1 cellular context compared by ENCODE assay signal in the genomic region with DNA sequence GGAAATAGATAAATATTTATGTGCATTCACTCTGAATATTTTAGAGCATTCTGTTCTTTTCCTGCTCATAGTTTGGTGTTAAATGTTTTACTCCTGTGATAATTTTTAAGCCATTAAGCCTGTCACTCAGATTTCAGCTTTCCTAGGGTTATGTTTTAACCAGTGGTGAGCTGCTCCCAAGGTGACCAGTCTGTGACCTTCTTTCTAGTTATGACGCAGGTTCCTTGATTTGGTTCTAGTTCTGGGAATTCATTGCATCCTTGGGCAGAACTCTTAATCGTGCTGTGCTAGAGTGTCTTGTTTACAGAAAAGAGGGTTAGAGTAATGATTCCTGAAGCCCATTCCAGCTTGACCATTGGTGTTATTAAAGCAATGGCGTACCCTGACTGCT.
TF ChIP-seq lines count a peak whose summit lies in the region.

No MANE protein-coding gene starts in this region.

TF ChIP-seq in SK-N-SH, 30 proteins besides CTCF, POLR2A, EP300 and RAD21 (continued from another document):
- TF ChIP-seq NFIC (IDR thresholded peaks at IDR 0.05; ENCODE audit: borderline replicate concordance) (no peak), RXRA (IDR thresholded peaks at IDR 0.05; ENCODE audit: borderline replicate concordance, low read depth) (no peak), SIN3A (IDR thresholded peaks at IDR 0.05; ENCODE audit: borderline replicate concordance, low read depth, low read length) (no peak), POLR2AphosphoS5 (IDR thresholded peaks at IDR 0.05; ENCODE audit: low read depth, low read length) (no peak), NRF1 (IDR thresholded peaks at IDR 0.05; ENCODE audit: low read depth, low read length) (no peak), SMC3 (IDR thresholded peaks at IDR 0.05; ENCODE audit: low read depth, low read length) (no peak), GABPA (IDR thresholded peaks at IDR 0.05; ENCODE audit: low read depth) (no peak), FOXJ3 (CRISPR knock-in tag; IDR thresholded peaks at IDR 0.05) (no peak)
- TF ChIP-seq, protein P1, sequence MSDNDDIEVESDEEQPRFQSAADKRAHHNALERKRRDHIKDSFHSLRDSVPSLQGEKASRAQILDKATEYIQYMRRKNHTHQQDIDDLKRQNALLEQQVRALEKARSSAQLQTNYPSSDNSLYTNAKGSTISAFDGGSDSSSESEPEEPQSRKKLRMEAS (IDR thresholded peaks at IDR 0.05; ENCODE audit: low read depth), result no peak
- TF ChIP-seq, protein P2, sequence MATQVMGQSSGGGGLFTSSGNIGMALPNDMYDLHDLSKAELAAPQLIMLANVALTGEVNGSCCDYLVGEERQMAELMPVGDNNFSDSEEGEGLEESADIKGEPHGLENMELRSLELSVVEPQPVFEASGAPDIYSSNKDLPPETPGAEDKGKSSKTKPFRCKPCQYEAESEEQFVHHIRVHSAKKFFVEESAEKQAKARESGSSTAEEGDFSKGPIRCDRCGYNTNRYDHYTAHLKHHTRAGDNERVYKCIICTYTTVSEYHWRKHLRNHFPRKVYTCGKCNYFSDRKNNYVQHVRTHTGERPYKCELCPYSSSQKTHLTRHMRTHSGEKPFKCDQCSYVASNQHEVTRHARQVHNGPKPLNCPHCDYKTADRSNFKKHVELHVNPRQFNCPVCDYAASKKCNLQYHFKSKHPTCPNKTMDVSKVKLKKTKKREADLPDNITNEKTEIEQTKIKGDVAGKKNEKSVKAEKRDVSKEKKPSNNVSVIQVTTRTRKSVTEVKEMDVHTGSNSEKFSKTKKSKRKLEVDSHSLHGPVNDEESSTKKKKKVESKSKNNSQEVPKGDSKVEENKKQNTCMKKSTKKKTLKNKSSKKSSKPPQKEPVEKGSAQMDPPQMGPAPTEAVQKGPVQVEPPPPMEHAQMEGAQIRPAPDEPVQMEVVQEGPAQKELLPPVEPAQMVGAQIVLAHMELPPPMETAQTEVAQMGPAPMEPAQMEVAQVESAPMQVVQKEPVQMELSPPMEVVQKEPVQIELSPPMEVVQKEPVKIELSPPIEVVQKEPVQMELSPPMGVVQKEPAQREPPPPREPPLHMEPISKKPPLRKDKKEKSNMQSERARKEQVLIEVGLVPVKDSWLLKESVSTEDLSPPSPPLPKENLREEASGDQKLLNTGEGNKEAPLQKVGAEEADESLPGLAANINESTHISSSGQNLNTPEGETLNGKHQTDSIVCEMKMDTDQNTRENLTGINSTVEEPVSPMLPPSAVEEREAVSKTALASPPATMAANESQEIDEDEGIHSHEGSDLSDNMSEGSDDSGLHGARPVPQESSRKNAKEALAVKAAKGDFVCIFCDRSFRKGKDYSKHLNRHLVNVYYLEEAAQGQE (IDR thresholded peaks at IDR 0.05; ENCODE audit: low read depth, low read length), result no peak
- TF ChIP-seq, protein P3, sequence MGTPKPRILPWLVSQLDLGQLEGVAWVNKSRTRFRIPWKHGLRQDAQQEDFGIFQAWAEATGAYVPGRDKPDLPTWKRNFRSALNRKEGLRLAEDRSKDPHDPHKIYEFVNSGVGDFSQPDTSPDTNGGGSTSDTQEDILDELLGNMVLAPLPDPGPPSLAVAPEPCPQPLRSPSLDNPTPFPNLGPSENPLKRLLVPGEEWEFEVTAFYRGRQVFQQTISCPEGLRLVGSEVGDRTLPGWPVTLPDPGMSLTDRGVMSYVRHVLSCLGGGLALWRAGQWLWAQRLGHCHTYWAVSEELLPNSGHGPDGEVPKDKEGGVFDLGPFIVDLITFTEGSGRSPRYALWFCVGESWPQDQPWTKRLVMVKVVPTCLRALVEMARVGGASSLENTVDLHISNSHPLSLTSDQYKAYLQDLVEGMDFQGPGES (IDR thresholded peaks at IDR 0.05; ENCODE audit: low read depth, low read length), result no peak
